ENCODE assay signal across 15 cellular contexts in the genomic region with DNA sequence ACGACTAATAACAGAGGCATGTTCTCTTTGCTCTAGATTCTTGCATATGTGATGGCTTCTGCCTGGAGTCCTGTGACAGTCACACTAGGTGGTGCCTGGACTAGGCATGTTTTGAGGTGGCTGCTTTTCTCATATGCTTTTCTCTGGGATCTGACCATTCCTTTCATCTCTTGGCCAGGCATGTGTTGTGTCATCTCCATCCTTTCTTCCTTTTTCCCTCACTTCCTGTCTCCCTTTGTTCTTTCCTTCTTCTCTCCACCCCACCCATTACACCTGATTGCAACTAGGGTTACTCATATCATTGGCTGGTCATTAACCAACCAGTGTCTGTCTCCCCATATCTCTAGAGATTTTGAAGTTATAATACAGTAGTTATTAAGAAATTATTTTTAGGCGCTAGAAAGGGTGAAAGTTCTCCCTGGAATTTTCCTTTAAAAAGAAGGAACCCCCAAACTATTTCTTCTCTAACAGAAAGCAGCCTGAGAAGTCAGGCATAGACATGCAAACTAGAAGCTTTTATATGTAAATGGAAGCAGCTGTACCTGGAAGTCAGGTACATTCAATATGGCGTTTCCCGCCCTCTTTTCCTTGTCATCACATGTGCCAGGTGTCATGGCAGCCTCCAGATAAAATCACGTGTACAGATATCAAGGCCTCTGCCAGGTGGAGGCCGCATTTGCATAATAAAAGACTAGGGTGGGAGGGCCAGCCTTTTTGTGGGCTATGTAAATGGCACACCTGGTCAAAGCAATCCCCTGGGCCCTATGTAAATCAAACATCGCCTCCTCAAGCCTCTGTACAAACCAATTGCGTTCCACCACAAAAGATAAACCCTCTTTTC.
DNase-seq lines count a peak whose midpoint lies in the region; FAIRE-seq and TF ChIP-seq lines count a peak whose summit lies in the region.
"Had no signal": no experiment of that assay in that cellular context is flagged by ENCODE, and none has a peak within 500 bp of the region (broad histone marks: within the 10 kb centered on the region; RNA-seq: fewer than 3 reads in every experiment).

No MANE protein-coding gene starts in this region.

- H3K4me1 ChIP-seq in ES-I3 (ENCODE audit: insufficient read depth, low read length) (peaks cover 24% of the 10 kb centered on the region; the same call in 1 of the 2 replicates), HEK293 (ENCODE audit: control insufficient read depth, insufficient read depth, low read length) (no peaks in the 10 kb centered on the region)

- POLR2A ChIA-PET in HEK293 (lab: Yijun Ruan, JAX): no interaction called here

- H3K27ac ChIP-seq in HEK293 (ENCODE audit: extremely low read depth, low read depth, low read length): no peak overlapping the region

- H3K4me3 ChIP-seq in HEK293 (ENCODE audit: low read depth, low read length): no peak overlapping the region

- CTCF ChIA-PET in HEK293 (lab: Yijun Ruan, JAX): no interaction called here

- FAIRE-seq in D721Med (lab: Jason Lieb, UNC): no peak
- FAIRE-seq: H54, HTR-8/SVneo had no signal

- 0 out of 2 replicates have a peak overlapping the region, but pooled peaks have one; percentile 17 for H3K9ac ChIP-seq in ES-I3 (ENCODE audit: low read depth, low read length)

- TF ChIP-seq CTCF in HEK293 (tag by site-specific recombination; IDR thresholded peaks at IDR 0.05) (no peak), D721Med (IDR thresholded peaks at IDR 0.05; ENCODE audit: insufficient read depth, missing control alignments) (no peak)

- no peaks in the 10 kb centered on the region for H3K36me3 ChIP-seq in ES-I3 (ENCODE audit: insufficient read depth, low read length)
- no peaks in the 10 kb centered on the region for H3K36me3 ChIP-seq in HEK293 (ENCODE audit: control insufficient read depth in 2 of 2, insufficient read depth in 1 of 2, low read length in 2 of 2)

- peak; percentile 93 for DNase-seq in NCI-H526 treated with DMSO at 0.1 percent for 48 hours (lab: John Stamatoyannopoulos, UW)
- DNase-seq in iPS DF 4.7 (ENCODE audit: extremely low read depth, low spot score): peak; percentile 91
- no peak for DNase-seq in D721Med (ENCODE audit: insufficient read length, low spot score)
- no peak for DNase-seq in NK-92 (lab: John Stamatoyannopoulos, UW; ENCODE audit: unreplicated experiment)
- DNase-seq in DMS 273 (lab: John Stamatoyannopoulos, UW; ENCODE audit: unreplicated experiment): no peak
- DNase-seq: CD8-positive, alpha-beta T cell; KBM-7; NCI-H1092 treated with DMSO at 0.1 percent for 48 hours; NCI-H1930; NCI-H226; NCI-H82 had no signal

- H3K9me3 ChIP-seq in ES-I3 (ENCODE audit: control insufficient read depth, insufficient read depth, low read length) (no peaks in the 10 kb centered on the region), HEK293 (ENCODE audit: control insufficient read depth, insufficient read depth, low read depth, low read length) (no peaks in the 10 kb centered on the region)

TF ChIP-seq in HEK293, 187 proteins besides CTCF, POLR2A, EP300 and RAD21:
- TF ChIP-seq, protein P1, sequence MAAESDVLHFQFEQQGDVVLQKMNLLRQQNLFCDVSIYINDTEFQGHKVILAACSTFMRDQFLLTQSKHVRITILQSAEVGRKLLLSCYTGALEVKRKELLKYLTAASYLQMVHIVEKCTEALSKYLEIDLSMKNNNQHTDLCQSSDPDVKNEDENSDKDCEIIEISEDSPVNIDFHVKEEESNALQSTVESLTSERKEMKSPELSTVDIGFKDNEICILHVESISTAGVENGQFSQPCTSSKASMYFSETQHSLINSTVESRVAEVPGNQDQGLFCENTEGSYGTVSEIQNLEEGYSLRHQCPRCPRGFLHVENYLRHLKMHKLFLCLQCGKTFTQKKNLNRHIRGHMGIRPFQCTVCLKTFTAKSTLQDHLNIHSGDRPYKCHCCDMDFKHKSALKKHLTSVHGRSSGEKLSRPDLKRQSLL (tag by site-specific recombination; IDR thresholded peaks at IDR 0.05): no peak
- 0 out of 2 replicates have a peak, but pooled peaks have one; percentile 14 for TF ChIP-seq OVOL3 (tag by site-specific recombination; IDR thresholded peaks at IDR 0.05)

Comparison
In these comparisons a context has a peak if more than half of its experiments do, and no peak if none do; other contexts are left out.
1. DNase-seq: peak in NCI-H526 treated with DMSO at 0.1 percent for 48 hours (single experiment) and iPS DF 4.7 (single experiment); none in D721Med (single experiment), NK-92 (single experiment) and DMS 273 (single experiment).